ENCODE assay signal across 16 cellular contexts in genomic region chr3:43692971-43693370, GRCh38. TPM values are rescaled to one million over a fixed set of nuclear protein-coding genes. Genes with fewer than 3 reads are reported as not detected.
A peak's percentile ranks its signal among the peaks of the same experiment; 100 is the strongest.
DNase-seq lines count a peak whose midpoint lies in the region; ATAC-seq and TF ChIP-seq lines count a peak whose summit lies in the region.
"Had no signal": no experiment of that assay in that cellular context is flagged by ENCODE, and none has a peak within 500 bp of the region (broad histone marks: within the 10 kb centered on the region; RNA-seq: fewer than 3 reads in every experiment).

No MANE protein-coding gene starts in this region.

- no peaks in the 10 kb centered on the region for H3K9me3 Mint-ChIP-seq in activated CD4-positive, alpha-beta T cell treated with anti-CD3 and anti-CD28 coated beads, Interleukin-2, amount 10 ng/mL, durations not matched to agents 24 days and 14 days
- H3K9me3 Mint-ChIP-seq: effector memory CD8-positive, alpha-beta T cell had no signal

- H3K79me2 ChIP-seq in PC-9 (ENCODE audit: low read depth) (peaks cover 66% of the 10 kb centered on the region), fibroblast of lung (ENCODE audit: control insufficient read depth, insufficient read depth, low read length) (peaks cover 62% of the 10 kb centered on the region)

- H3K27ac Mint-ChIP-seq in activated CD4-positive, alpha-beta T cell treated with anti-CD3 and anti-CD28 coated beads, Interleukin-2, amount 10 ng/mL, durations not matched to agents 24 days and 14 days, result no peak overlapping the region

- H3K4me3 ChIP-seq in PC-9, result 0 out of 2 replicates have a peak overlapping the region, but pooled peaks have one; percentile 68
- H3K4me3 ChIP-seq in fibroblast of lung (replicated peaks in 1 of 4; ENCODE audit: control extremely low read depth in 1 of 4, insufficient read depth in 1 of 4, low read depth in 3 of 4, low read length in 4 of 4), result peak overlapping the region; percentile 55 to 86 (median 85)
- H3K4me3 ChIP-seq in suprapubic skin, result peak overlapping the region; percentile 99
- no peak overlapping the region for H3K4me3 ChIP-seq in sigmoid colon

- BruUV-seq in PC-9 (replicated peaks; lab: Mats Ljungman, UMichigan), result no TSS peak

- peaks cover 27% of the 10 kb centered on the region for H3F3A ChIP-seq in PC-9 (ENCODE audit: insufficient read depth, low read depth)

- H3K9me3 ChIP-seq in PC-9 (ENCODE audit: insufficient read depth, low read depth), result no peaks in the 10 kb centered on the region
- H3K9me3 ChIP-seq in fibroblast of lung (ENCODE audit: control insufficient read depth, insufficient read depth, low read depth, low read length), result no peaks in the 10 kb centered on the region
- no peaks in the 10 kb centered on the region for H3K9me3 ChIP-seq in suprapubic skin
- H3K9me3 ChIP-seq in sigmoid colon, result no peaks in the 10 kb centered on the region
- H3K9me3 ChIP-seq: heart right ventricle, left ventricle myocardium inferior had no signal

- CTCF ChIA-PET in PC-9 (lab: Charles Lee), result no interaction called here

- WGBS in suprapubic skin, result 37% methylated on average over 2 of the region's 2 CpGs
- 39 to 72% methylated on average over 2 of the region's 2 CpGs for WGBS in sigmoid colon, 2 donors

- peaks cover 57% of the 10 kb centered on the region for H3K4me1 ChIP-seq in PC-9 (replicated peaks; ENCODE audit: insufficient read depth)
- peaks cover 9% of the 10 kb centered on the region for H3K4me1 ChIP-seq in fibroblast of lung (ENCODE audit: control insufficient read depth, extremely low read depth, insufficient read depth, low read length)
- peaks cover 60% of the 10 kb centered on the region for H3K4me1 ChIP-seq in suprapubic skin
- H3K4me1 ChIP-seq in sigmoid colon, result peaks cover 0 to 37% (median 24%) of the 10 kb centered on the region in 4 donors

- H3K9me2 ChIP-seq in PC-9 (ENCODE audit: insufficient read depth), result no peaks in the 10 kb centered on the region

- DNase-seq in activated CD4-positive, alpha-beta T cell treated with anti-CD3 and anti-CD28 coated beads, Interleukin-2, amount 10 ng/mL, durations not matched to agents 24 days and 14 days, result no peak
- no peak for DNase-seq in activated CD4-positive, alpha-beta T cell treated with anti-CD3 and anti-CD28 coated beads, Interleukin-2, amount 50 U/mL, for 1 hour
- DNase-seq in PC-9 (no peak), fibroblast of lung (ENCODE audit: low read depth in 2 of 2) (no peak), suprapubic skin (ENCODE audit: low spot score in 2 of 2) (no peak), dedifferentiated amniotic fluid mesenchymal stem cell (ENCODE audit: extremely low spot score) (no peak), sigmoid colon (no peak)
- DNase-seq: activated T-cell treated with anti-CD3 and anti-CD28 coated beads for 4 hours; aorta; effector memory CD8-positive, alpha-beta T cell; heart right ventricle; left ventricle myocardium inferior; NCI-H1092 treated with DMSO at 0.1 percent for 48 hours; NCI-H526 treated with DMSO at 0.1 percent for 48 hours; trophoblast cell had no signal

- peaks cover 8% of the 10 kb centered on the region for H3K27me3 Mint-ChIP-seq in activated CD4-positive, alpha-beta T cell treated with anti-CD3 and anti-CD28 coated beads, Interleukin-2, amount 10 ng/mL, durations not matched to agents 24 days and 14 days
- H3K27me3 Mint-ChIP-seq: effector memory CD8-positive, alpha-beta T cell had no signal

- TF ChIP-seq POLR2A in suprapubic skin (IDR thresholded peaks at IDR 0.05), result no peak
- no peak for TF ChIP-seq POLR2A in sigmoid colon (IDR thresholded peaks at IDR 0.05)

- TF ChIP-seq CTCF in PC-9 (conservative IDR thresholded peaks at IDR 0.05) (no peak), fibroblast of lung (conservative IDR thresholded peaks at IDR 0.05 in 1 of 2, IDR thresholded peaks at IDR 0.05 in 1 of 2; ENCODE audit: low read depth in 1 of 2, low read length in 2 of 2) (no peak), suprapubic skin (IDR thresholded peaks at IDR 0.05) (no peak), sigmoid colon (IDR thresholded peaks at IDR 0.05) (no peak)

- H3K4me2 ChIP-seq in PC-9, result peak overlapping the region; percentile 99
- H3K4me2 ChIP-seq in fibroblast of lung (ENCODE audit: extremely low read depth, insufficient read depth, low read length), result peak overlapping the region; percentile 84

- H3K36me3 Mint-ChIP-seq in activated CD4-positive, alpha-beta T cell treated with anti-CD3 and anti-CD28 coated beads, Interleukin-2, amount 10 ng/mL, durations not matched to agents 24 days and 14 days (ENCODE audit: low read depth), result peaks cover 4% of the 10 kb centered on the region

- H3K36me3 ChIP-seq in PC-9 (ENCODE audit: low read depth) (no peaks in the 10 kb centered on the region), fibroblast of lung (ENCODE audit: control insufficient read depth, insufficient read depth, low read length) (no peaks in the 10 kb centered on the region), suprapubic skin (no peaks in the 10 kb centered on the region), sigmoid colon (no peaks in the 10 kb centered on the region)
- H3K36me3 ChIP-seq: heart right ventricle, left ventricle myocardium inferior had no signal

- H2AFZ ChIP-seq in PC-9 (no peak overlapping the region), fibroblast of lung (ENCODE audit: low read length) (no peak overlapping the region)

- intact Hi-C loops in activated CD4-positive, alpha-beta T cell treated with anti-CD3 and anti-CD28 coated beads, Interleukin-2, amount 10 ng/mL, durations not matched to agents 24 days and 14 days (cut with micrococcal nuclease), result loop anchor here (5.0 kb wide), 3 partner anchors 64 to 1069 kb away; partner anchors contain the start of genes KIAA1143, KIF15 and POMGNT2
- intact Hi-C loops in PC-9 (cut with micrococcal nuclease; ENCODE audit: unreplicated experiment) (loop anchor here (5.0 kb wide), 3 partner anchors 164 to 504 kb away; no protein-coding TSS in a partner anchor), sigmoid colon (cut with DNase I) (loop anchor here (5.0 kb wide), 2 partner anchors 151 to 406 kb away; partner anchors contain the start of gene SNRK)

- peak overlapping the region; percentile 88 for H3K4me3 Mint-ChIP-seq in activated CD4-positive, alpha-beta T cell treated with anti-CD3 and anti-CD28 coated beads, Interleukin-2, amount 10 ng/mL, durations not matched to agents 24 days and 14 days

- H3K4me1 Mint-ChIP-seq in activated CD4-positive, alpha-beta T cell treated with anti-CD3 and anti-CD28 coated beads, Interleukin-2, amount 10 ng/mL, durations not matched to agents 24 days and 14 days, result peaks cover 38% of the 10 kb centered on the region

- ATAC-seq in GM21423 (IDR thresholded peaks at IDR 0.05; ENCODE audit: unreplicated experiment), result no peak
- ATAC-seq: effector memory CD8-positive, alpha-beta T cell; heart right ventricle had no signal

- POLR2A ChIA-PET in PC-9 (lab: Charles Lee; ENCODE audit: unreplicated experiment), result no interaction called here

- no peak overlapping the region for H3K9ac ChIP-seq in fibroblast of lung (ENCODE audit: insufficient read depth, low read length)

- TF ChIP-seq EP300 in suprapubic skin (IDR thresholded peaks at IDR 0.05), result no peak
- no peak for TF ChIP-seq EP300 in sigmoid colon (IDR thresholded peaks at IDR 0.05)

- H3K27ac ChIP-seq in PC-9 (no peak overlapping the region), fibroblast of lung (ENCODE audit: insufficient read depth, low read length) (no peak overlapping the region), suprapubic skin (peak overlapping the region; percentile 75), sigmoid colon (no peak overlapping the region)
- H3K27ac ChIP-seq: left ventricle myocardium inferior had no signal

- H3K27me3 ChIP-seq in PC-9 (ENCODE audit: insufficient read depth, low read depth), result no peaks in the 10 kb centered on the region
- no peaks in the 10 kb centered on the region for H3K27me3 ChIP-seq in fibroblast of lung (ENCODE audit: control insufficient read depth, insufficient read depth, low read length)
- H3K27me3 ChIP-seq in suprapubic skin, result no peaks in the 10 kb centered on the region
- H3K27me3 ChIP-seq in sigmoid colon, result no peaks in the 10 kb centered on the region
- H3K27me3 ChIP-seq: heart right ventricle had no signal

- H4K20me1 ChIP-seq in PC-9 (ENCODE audit: insufficient read depth) (no peaks in the 10 kb centered on the region), fibroblast of lung (ENCODE audit: control insufficient read depth, extremely low read depth, insufficient read depth, low read length) (no peaks in the 10 kb centered on the region)

RNA-seq across cellular contexts. Expression of gene ABHD5, which starts 2.2 kb away (rescaled TPM):
- total RNA-seq in activated CD4-positive, alpha-beta T cell treated with anti-CD3 and anti-CD28 coated beads, Interleukin-2, amount 10 ng/mL, durations not matched to agents 24 days and 14 days, result 19.0 and 19.5 TPM in 2 replicates
- 16.1 and 19.9 TPM in 2 replicates for total RNA-seq in PC-9 (2021)
- 48.5 and 64.7 TPM in 2 replicates for total RNA-seq in fibroblast of lung
- 55.5 and 59.8 TPM in 2 replicates for polyA plus RNA-seq in fibroblast of lung
- 38.5 and 42.2 TPM in 2 replicates for polyA plus RNA-seq in fibroblast of lung (2012)
- polyA minus RNA-seq in fibroblast of lung (ENCODE audit: low replicate concordance), result 11.6 and 32.8 TPM in 2 replicates
- total RNA-seq in suprapubic skin, result 100 to 1,000 TPM in 1 of 4 donors, 10 to 100 TPM in 3; 62.7 to 130 (median 88.3) TPM
- total RNA-seq in sigmoid colon, result 10 to 100 TPM; 11.1 to 24.7 (median 22.3) TPM
- 10 to 100 TPM; 16.9 to 48.3 (median 22.2) TPM for polyA plus RNA-seq in sigmoid colon

Comparison
In these comparisons a context has a peak if more than half of its experiments do, and no peak if none do; other contexts are left out.
1. H3K4me3 ChIP-seq: peak in PC-9 (single experiment), fibroblast of lung (4 of 4) and suprapubic skin (single experiment); none in sigmoid colon (0 of 4).